ENCODE assay signal across 8 cellular contexts in genomic region chr5:132369012-132369470, GRCh38.
DNase-seq lines count a peak whose midpoint lies in the region; ATAC-seq and TF ChIP-seq lines count a peak whose summit lies in the region.

No MANE protein-coding gene starts in this region.

- peak overlapping the region; percentile 82 for H3K4me3 Mint-ChIP-seq in nephron progenitor cell

- peaks cover 19% of the 10 kb centered on the region for H3K4me1 Mint-ChIP-seq in nephron progenitor cell

- H3K9me3 ChIP-seq in duodenal mucosa (ENCODE audit: control insufficient read depth in 1 of 2, low read length in 2 of 2), result no peaks in the 10 kb centered on the region

- H3K9ac ChIP-seq in duodenal mucosa (ENCODE audit: low read depth in 1 of 2, low read length in 2 of 2), result peak overlapping the region; percentile 94 to 98

- DNase-seq in NCI-H1092 treated with DMSO at 0.1 percent for 48 hours (lab: John Stamatoyannopoulos, UW) (peak; percentile 46), NCI-H1092 (lab: John Stamatoyannopoulos, UW) (no peak), NCI-H82 (lab: John Stamatoyannopoulos, UW) (peak; percentile 84), nephron progenitor cell (no peak), NCI-H1436 treated with DMSO at 0.1 percent for 48 hours (lab: John Stamatoyannopoulos, UW) (no peak), epidermal melanocyte (ENCODE audit: insufficient read length, low spot score) (no peak)

- no peaks in the 10 kb centered on the region for H3K9me3 Mint-ChIP-seq in nephron progenitor cell

- no peaks in the 10 kb centered on the region for H3K27me3 ChIP-seq in duodenal mucosa (ENCODE audit: control insufficient read depth in 1 of 2, insufficient read depth in 2 of 2, low read length in 2 of 2)

- H3K27me3 Mint-ChIP-seq in nephron progenitor cell (ENCODE audit: low read depth, poor library complexity), result peaks cover 45% of the 10 kb centered on the region

- no peak for TF ChIP-seq CTCF in nephron progenitor cell (IDR thresholded peaks at IDR 0.05)

- H3K27ac Mint-ChIP-seq in nephron progenitor cell, result no peak overlapping the region

- H3K27ac ChIP-seq in duodenal mucosa (ENCODE audit: low read depth, low read length), result peak overlapping the region; percentile 87

- peak overlapping the region; percentile 93 to 98 for H3K4me3 ChIP-seq in duodenal mucosa (ENCODE audit: low read depth in 1 of 2, low read length in 2 of 2)

- H3K4me1 ChIP-seq in duodenal mucosa (ENCODE audit: control insufficient read depth in 1 of 2, insufficient read depth in 2 of 2, low read length in 2 of 2), result peaks cover 4 to 24% of the 10 kb centered on the region in 2 donors

- ATAC-seq in HG02571 (IDR thresholded peaks at IDR 0.05; ENCODE audit: unreplicated experiment), result no peak

- H3K36me3 Mint-ChIP-seq in nephron progenitor cell (ENCODE audit: low read depth), result peaks cover 4% of the 10 kb centered on the region

- H3K36me3 ChIP-seq in duodenal mucosa (ENCODE audit: control insufficient read depth in 1 of 2, insufficient read depth in 2 of 2, low read length in 2 of 2), result peaks cover 5 to 8% of the 10 kb centered on the region in 2 donors

Comparison
In these comparisons a context has a peak if more than half of its experiments do, and no peak if none do; other contexts are left out.
1. DNase-seq: peak in NCI-H1092 treated with DMSO at 0.1 percent for 48 hours (single experiment) and NCI-H82 (single experiment); none in NCI-H1092 (single experiment), nephron progenitor cell (single experiment), NCI-H1436 treated with DMSO at 0.1 percent for 48 hours (single experiment) and epidermal melanocyte (single experiment).